16 cellular contexts compared by ENCODE assay signal in the genomic region with DNA sequence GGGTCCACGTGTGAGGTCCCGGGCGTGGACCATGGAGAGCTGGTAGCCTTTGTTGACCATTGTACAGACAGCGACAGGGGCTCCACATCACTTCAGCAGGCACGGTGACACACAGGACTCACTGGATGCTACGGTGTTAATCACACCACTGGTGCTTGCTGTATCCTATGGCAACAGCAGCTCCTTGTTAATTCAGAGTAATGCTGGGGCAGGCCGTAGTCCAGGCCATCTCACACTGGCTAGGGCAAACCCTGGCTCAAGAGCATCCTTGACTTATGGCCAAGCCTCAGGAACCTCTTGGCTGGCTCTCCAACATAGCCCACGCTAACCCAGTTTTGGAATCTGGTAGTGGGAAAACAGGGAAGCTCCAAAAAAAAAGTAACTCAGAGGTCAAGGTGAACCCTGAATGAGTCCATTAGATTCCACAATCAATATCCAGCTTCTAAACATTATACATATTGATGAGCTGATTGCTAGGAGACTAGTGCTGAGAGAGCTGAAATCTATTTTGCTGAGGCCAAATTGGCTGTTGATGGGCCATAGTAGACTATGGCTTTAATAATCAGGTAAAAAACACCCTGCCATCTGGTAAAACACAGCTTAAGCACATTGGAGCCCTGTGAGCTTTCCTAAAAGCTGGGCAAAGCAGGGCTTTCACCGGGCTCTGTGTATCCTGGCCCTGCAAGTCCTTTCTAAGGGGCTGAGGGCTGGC.
DNase-seq lines count a peak whose midpoint lies in the region; ATAC-seq and TF ChIP-seq lines count a peak whose summit lies in the region.
"Had no signal": no experiment of that assay in that cellular context is flagged by ENCODE, and none has a peak within 500 bp of the region (broad histone marks: within the 10 kb centered on the region; RNA-seq: fewer than 3 reads in every experiment).

No MANE protein-coding gene starts in this region.

- ATAC-seq in CD8-positive, alpha-beta T cell, result no peak
- ATAC-seq in activated B cell treated with CpG ODN at 0.5 μM for 24 hours (ENCODE audit: low read depth) (no peak), GM21825 (IDR thresholded peaks at IDR 0.05; ENCODE audit: unreplicated experiment) (no peak)

- peak overlapping the region; percentile 27 for H3K27ac Mint-ChIP-seq in CD8-positive, alpha-beta T cell
- H3K27ac Mint-ChIP-seq in activated B cell treated with CpG ODN at 0.5 μM for 24 hours, result peak overlapping the region; percentile 37
- H3K27ac Mint-ChIP-seq: activated naive CD8-positive, alpha-beta T cell treated with anti-CD3 and anti-CD28 coated beads, Interleukin-2, amount 50 U/mL, for 24 hours; dendritic cell treated with granulocyte-macrophage colony-stimulating factor and Interleukin-4, amounts not matched to agents 40 ng/mL and 50 ng/mL, for 4 days; stimulated activated naive CD8-positive, alpha-beta T cell treated with anti-CD3 and anti-CD28 coated beads, Interleukin-15, Interleukin-2, amounts not matched to agents 100 ng/mL and 50 ng/mL, for 24 hours had no signal

- no peaks in the 10 kb centered on the region for H3K9me3 Mint-ChIP-seq in CD8-positive, alpha-beta T cell
- no peaks in the 10 kb centered on the region for H3K9me3 Mint-ChIP-seq in activated B cell treated with CpG ODN at 0.5 μM for 24 hours
- H3K9me3 Mint-ChIP-seq: activated naive CD8-positive, alpha-beta T cell treated with anti-CD3 and anti-CD28 coated beads, Interleukin-2, amount 50 U/mL, for 24 hours; dendritic cell treated with granulocyte-macrophage colony-stimulating factor and Interleukin-4, amounts not matched to agents 40 ng/mL and 50 ng/mL, for 4 days; stimulated activated naive CD8-positive, alpha-beta T cell treated with anti-CD3 and anti-CD28 coated beads, Interleukin-15, Interleukin-2, amounts not matched to agents 100 ng/mL and 50 ng/mL, for 24 hours had no signal

- no peak overlapping the region for H3K27ac ChIP-seq in CD8-positive, alpha-beta T cell (ENCODE audit: low read depth, low read length)
- H3K27ac ChIP-seq: right atrium auricular region, SJSA1 had no signal

- no peaks in the 10 kb centered on the region for H3K4me1 ChIP-seq in CD8-positive, alpha-beta T cell (ENCODE audit: insufficient read depth, low read length)
- H3K4me1 ChIP-seq: SJSA1 had no signal

- no peaks in the 10 kb centered on the region for H3K36me3 ChIP-seq in CD8-positive, alpha-beta T cell (ENCODE audit: insufficient read depth, low read length)
- H3K36me3 ChIP-seq: MG63, right atrium auricular region, SJSA1 had no signal

- no peaks in the 10 kb centered on the region for H3K27me3 Mint-ChIP-seq in CD8-positive, alpha-beta T cell (ENCODE audit: low read depth)
- no peaks in the 10 kb centered on the region for H3K27me3 Mint-ChIP-seq in activated B cell treated with CpG ODN at 0.5 μM for 24 hours
- H3K27me3 Mint-ChIP-seq: activated naive CD8-positive, alpha-beta T cell treated with anti-CD3 and anti-CD28 coated beads, Interleukin-2, amount 50 U/mL, for 24 hours; dendritic cell treated with granulocyte-macrophage colony-stimulating factor and Interleukin-4, amounts not matched to agents 40 ng/mL and 50 ng/mL, for 4 days; stimulated activated naive CD8-positive, alpha-beta T cell treated with anti-CD3 and anti-CD28 coated beads, Interleukin-15, Interleukin-2, amounts not matched to agents 100 ng/mL and 50 ng/mL, for 24 hours had no signal

- no peak overlapping the region for H3K4me3 ChIP-seq in CD8-positive, alpha-beta T cell (ENCODE audit: low read depth, low read length)
- H3K4me3 ChIP-seq: MG63, right atrium auricular region, SJSA1 had no signal

- TF ChIP-seq CTCF in CD8-positive, alpha-beta T cell (IDR thresholded peaks at IDR 0.05), result no peak
- no peak for TF ChIP-seq CTCF in activated B cell treated with CpG ODN at 0.5 μM for 24 hours (IDR thresholded peaks at IDR 0.05)

- peak; percentile 44 for DNase-seq in AG08395 (ENCODE audit: low spot score)
- no peak for DNase-seq in CD8-positive, alpha-beta T cell
- no peak for DNase-seq in activated B cell treated with CpG ODN at 0.5 μM for 24 hours
- peak; percentile 63 for DNase-seq in medulla oblongata (ENCODE audit: extremely low spot score)
- DNase-seq in germinal center (ENCODE audit: low spot score), result no peak
- DNase-seq in mucosa of gallbladder (ENCODE audit: low spot score), result no peak
- no peak for DNase-seq in UCSD-AML1 (lab: John Stamatoyannopoulos, UW; ENCODE audit: unreplicated experiment)
- DNase-seq: activated naive CD8-positive, alpha-beta T cell treated with anti-CD3 and anti-CD28 coated beads, Interleukin-2, amount 50 U/mL, for 24 hours; MG63; NCI-H526 treated with DMSO at 0.1 percent for 48 hours; stimulated activated CD4-positive, alpha-beta T cell treated with anti-CD3 and anti-CD28 coated beads, Interleukin-4, amount 100 ng/mL, for 1 hour had no signal

- CTCF ChIA-PET in CD8-positive, alpha-beta T cell (lab: Charles Lee), result interaction anchor here (0.6 kb wide), 1 partner anchor 80 kb away, joined by 3 read pairs; no protein-coding TSS in a partner anchor
- CTCF ChIA-PET in activated B cell treated with CpG ODN at 0.5 μM for 24 hours (lab: Charles Lee), result interaction anchor here (0.7 kb wide), 1 partner anchor 126 kb away, joined by 3 read pairs; no protein-coding TSS in a partner anchor

- no peaks in the 10 kb centered on the region for H3K9me3 ChIP-seq in CD8-positive, alpha-beta T cell (ENCODE audit: low read length)
- H3K9me3 ChIP-seq: MG63, right atrium auricular region, SJSA1 had no signal

- intact Hi-C loops in CD8-positive, alpha-beta T cell (cut with DNase I, micrococcal nuclease), result no loop called here
- intact Hi-C loops in activated B cell treated with CpG ODN at 0.5 μM for 24 hours (cut with micrococcal nuclease), result loop anchor here (5.0 kb wide), 1 partner anchor 178 kb away; no protein-coding TSS in a partner anchor

- no peak overlapping the region for H3K4me3 Mint-ChIP-seq in CD8-positive, alpha-beta T cell
- no peak overlapping the region for H3K4me3 Mint-ChIP-seq in activated B cell treated with CpG ODN at 0.5 μM for 24 hours
- H3K4me3 Mint-ChIP-seq: activated naive CD8-positive, alpha-beta T cell treated with anti-CD3 and anti-CD28 coated beads, Interleukin-2, amount 50 U/mL, for 24 hours; dendritic cell treated with granulocyte-macrophage colony-stimulating factor and Interleukin-4, amounts not matched to agents 40 ng/mL and 50 ng/mL, for 4 days; stimulated activated naive CD8-positive, alpha-beta T cell treated with anti-CD3 and anti-CD28 coated beads, Interleukin-15, Interleukin-2, amounts not matched to agents 100 ng/mL and 50 ng/mL, for 24 hours had no signal

- H3K4me1 Mint-ChIP-seq in CD8-positive, alpha-beta T cell (ENCODE audit: low read depth), result no peaks in the 10 kb centered on the region
- peaks cover 51% of the 10 kb centered on the region for H3K4me1 Mint-ChIP-seq in activated B cell treated with CpG ODN at 0.5 μM for 24 hours

- H3K36me3 Mint-ChIP-seq in CD8-positive, alpha-beta T cell, result no peaks in the 10 kb centered on the region
- peaks cover 12% of the 10 kb centered on the region for H3K36me3 Mint-ChIP-seq in activated B cell treated with CpG ODN at 0.5 μM for 24 hours (ENCODE audit: low read depth)

- POLR2A ChIA-PET in CD8-positive, alpha-beta T cell (lab: Charles Lee), result no interaction called here
- POLR2A ChIA-PET in activated B cell treated with CpG ODN at 0.5 μM for 24 hours (lab: Charles Lee), result interaction anchor here (1.1 to 1.4 kb wide), 2 partner anchors 10 to 15 kb away, joined by 4 read pairs; no protein-coding TSS in a partner anchor

- no peaks in the 10 kb centered on the region for H3K27me3 ChIP-seq in CD8-positive, alpha-beta T cell (ENCODE audit: insufficient read depth, low read length)
- H3K27me3 ChIP-seq: MG63, right atrium auricular region, SJSA1 had no signal

Comparison
In these comparisons a context has a peak if more than half of its experiments do, and no peak if none do; other contexts are left out.
1. DNase-seq: peak in AG08395 (single experiment) and medulla oblongata (single experiment); none in CD8-positive, alpha-beta T cell (0 of 7), activated B cell treated with CpG ODN at 0.5 μM for 24 hours (single experiment), germinal center (single experiment), mucosa of gallbladder (single experiment) and UCSD-AML1 (single experiment).